In genomic region chr1:206663832-206664652, GRCh38 we compare ENCODE assay signal across 8 cellular contexts. TPM values are rescaled to one million over a fixed set of nuclear protein-coding genes. Genes with fewer than 3 reads are reported as not detected.
DNase-seq lines count a peak whose midpoint lies in the region; ATAC-seq and TF ChIP-seq lines count a peak whose summit lies in the region.

No MANE protein-coding gene starts in this region.

- H3K27me3 Mint-ChIP-seq in activated naive CD8-positive, alpha-beta T cell treated with anti-CD3 and anti-CD28 coated beads, Interleukin-2, amount 10 ng/mL, durations not matched to agents 7 days and 5 days: peaks cover 32% of the 10 kb centered on the region

- POLR2A ChIA-PET in activated naive CD8-positive, alpha-beta T cell treated with anti-CD3 and anti-CD28 coated beads, Interleukin-2, amount 10 ng/mL, durations not matched to agents 7 days and 5 days (lab: Charles Lee): interaction anchor here (0.5 to 2.0 kb wide), 6 partner anchors 29 to 157 kb away, joined by 3 to 9 read pairs (median 5); partner anchors contain the start of genes DYRK3 and RASSF5

- peaks cover 74% of the 10 kb centered on the region for H3K4me1 ChIP-seq in left ventricle myocardium inferior

- no peaks in the 10 kb centered on the region for H3K9me3 Mint-ChIP-seq in activated naive CD8-positive, alpha-beta T cell treated with anti-CD3 and anti-CD28 coated beads, Interleukin-2, amount 10 ng/mL, durations not matched to agents 7 days and 5 days

- ATAC-seq in GM21381 (IDR thresholded peaks at IDR 0.05; ENCODE audit: unreplicated experiment): peak; percentile 64
- ATAC-seq in activated naive CD8-positive, alpha-beta T cell treated with anti-CD3 and anti-CD28 coated beads, Interleukin-2, amount 10 ng/mL, durations not matched to agents 7 days and 5 days (ENCODE audit: low read depth): peak; percentile 79

- H3K27ac ChIP-seq in C4-2B (no peak overlapping the region), left ventricle myocardium inferior (replicated peaks) (peak overlapping the region; percentile 96)

- intact Hi-C loops in left ventricle myocardium inferior (cut with micrococcal nuclease): loop anchor here (2.0 kb wide), 1 partner anchor 31 kb away; no protein-coding TSS in a partner anchor

- H3K4me3 ChIP-seq in NB4 (ENCODE audit: low read depth, low read length) (peak overlapping the region; percentile 41), left ventricle myocardium inferior (peak overlapping the region; percentile 63)

- peak overlapping the region; percentile 53 for H3K4me3 Mint-ChIP-seq in activated naive CD8-positive, alpha-beta T cell treated with anti-CD3 and anti-CD28 coated beads, Interleukin-2, amount 10 ng/mL, durations not matched to agents 7 days and 5 days

- no peaks in the 10 kb centered on the region for H3K36me3 ChIP-seq in left ventricle myocardium inferior

- H3K27me3 ChIP-seq in left ventricle myocardium inferior (ENCODE audit: low read depth): no peaks in the 10 kb centered on the region

- DNase-seq in NB4 (ENCODE audit: low read depth): peak; percentile 79
- DNase-seq in SKM-1 treated with dmso at 0.1 percent for 144 hours (lab: John Stamatoyannopoulos, UW; ENCODE audit: unreplicated experiment): peak; percentile 65
- peak; percentile 62 for DNase-seq in activated naive CD8-positive, alpha-beta T cell treated with anti-CD3 and anti-CD28 coated beads, Interleukin-2, amount 10 ng/mL, durations not matched to agents 7 days and 5 days
- peak; percentile 65 for DNase-seq in left ventricle myocardium inferior
- peak; percentile 90 for DNase-seq in retina
- DNase-seq in foreskin melanocyte: no peak

- H3K4me1 Mint-ChIP-seq in activated naive CD8-positive, alpha-beta T cell treated with anti-CD3 and anti-CD28 coated beads, Interleukin-2, amount 10 ng/mL, durations not matched to agents 7 days and 5 days: peaks cover 19% of the 10 kb centered on the region

- TF ChIP-seq CTCF in C4-2B (conservative IDR thresholded peaks at IDR 0.05) (peak; percentile 93), NB4 (IDR thresholded peaks at IDR 0.05; ENCODE audit: low read depth, low read length) (peak; percentile 60), left ventricle myocardium inferior (IDR thresholded peaks at IDR 0.05; ENCODE audit: borderline replicate concordance) (peak; percentile 85)

- no peaks in the 10 kb centered on the region for H3K9me3 ChIP-seq in left ventricle myocardium inferior (replicated peaks)

- H3K36me3 Mint-ChIP-seq in activated naive CD8-positive, alpha-beta T cell treated with anti-CD3 and anti-CD28 coated beads, Interleukin-2, amount 10 ng/mL, durations not matched to agents 7 days and 5 days: no peaks in the 10 kb centered on the region

- TF ChIP-seq POLR2A in NB4 (IDR thresholded peaks at IDR 0.05; ENCODE audit: extremely low read depth, insufficient read length): no peak

- no peak overlapping the region for H3K27ac Mint-ChIP-seq in activated naive CD8-positive, alpha-beta T cell treated with anti-CD3 and anti-CD28 coated beads, Interleukin-2, amount 10 ng/mL, durations not matched to agents 7 days and 5 days

RNA-seq across cellular contexts. Expression of gene MAPKAPK2, which starts 20.7 kb away (rescaled TPM):
- 10 to 100 TPM; 72.6 to 74.9 TPM for total RNA-seq in activated naive CD8-positive, alpha-beta T cell treated with anti-CD3 and anti-CD28 coated beads, Interleukin-2, amount 10 ng/mL, durations not matched to agents 7 days and 5 days
- 215 TPM for total RNA-seq in left ventricle myocardium inferior

RNA-seq across cellular contexts. Expression of gene DYRK3, which starts 28.7 kb away (rescaled TPM):
- total RNA-seq in activated naive CD8-positive, alpha-beta T cell treated with anti-CD3 and anti-CD28 coated beads, Interleukin-2, amount 10 ng/mL, durations not matched to agents 7 days and 5 days: 1 to 10 TPM; 2.7 TPM
- total RNA-seq in left ventricle myocardium inferior: 26.6 TPM

RNA-seq across cellular contexts. Expression of gene EIF2D, which starts 51.8 kb away (rescaled TPM):
- total RNA-seq in activated naive CD8-positive, alpha-beta T cell treated with anti-CD3 and anti-CD28 coated beads, Interleukin-2, amount 10 ng/mL, durations not matched to agents 7 days and 5 days: 10 to 100 TPM; 40.6 to 43.7 TPM
- 29.2 TPM for total RNA-seq in left ventricle myocardium inferior
